In genomic region chr20:54207743-54208491, GRCh38 we compare ENCODE assay signal across 1 cellular context.
A peak's percentile ranks its signal among the peaks of the same experiment; 100 is the strongest.
TF ChIP-seq lines count a peak whose summit lies in the region.

Gene PFDN4 (plus strand): TSS chr20:54208087. CDS start chr20:54208101, 14 bp downstream.

TF ChIP-seq in HepG2, 621 proteins besides CTCF, POLR2A, EP300 and RAD21 (continued from another document):
- TF ChIP-seq, protein P1, sequence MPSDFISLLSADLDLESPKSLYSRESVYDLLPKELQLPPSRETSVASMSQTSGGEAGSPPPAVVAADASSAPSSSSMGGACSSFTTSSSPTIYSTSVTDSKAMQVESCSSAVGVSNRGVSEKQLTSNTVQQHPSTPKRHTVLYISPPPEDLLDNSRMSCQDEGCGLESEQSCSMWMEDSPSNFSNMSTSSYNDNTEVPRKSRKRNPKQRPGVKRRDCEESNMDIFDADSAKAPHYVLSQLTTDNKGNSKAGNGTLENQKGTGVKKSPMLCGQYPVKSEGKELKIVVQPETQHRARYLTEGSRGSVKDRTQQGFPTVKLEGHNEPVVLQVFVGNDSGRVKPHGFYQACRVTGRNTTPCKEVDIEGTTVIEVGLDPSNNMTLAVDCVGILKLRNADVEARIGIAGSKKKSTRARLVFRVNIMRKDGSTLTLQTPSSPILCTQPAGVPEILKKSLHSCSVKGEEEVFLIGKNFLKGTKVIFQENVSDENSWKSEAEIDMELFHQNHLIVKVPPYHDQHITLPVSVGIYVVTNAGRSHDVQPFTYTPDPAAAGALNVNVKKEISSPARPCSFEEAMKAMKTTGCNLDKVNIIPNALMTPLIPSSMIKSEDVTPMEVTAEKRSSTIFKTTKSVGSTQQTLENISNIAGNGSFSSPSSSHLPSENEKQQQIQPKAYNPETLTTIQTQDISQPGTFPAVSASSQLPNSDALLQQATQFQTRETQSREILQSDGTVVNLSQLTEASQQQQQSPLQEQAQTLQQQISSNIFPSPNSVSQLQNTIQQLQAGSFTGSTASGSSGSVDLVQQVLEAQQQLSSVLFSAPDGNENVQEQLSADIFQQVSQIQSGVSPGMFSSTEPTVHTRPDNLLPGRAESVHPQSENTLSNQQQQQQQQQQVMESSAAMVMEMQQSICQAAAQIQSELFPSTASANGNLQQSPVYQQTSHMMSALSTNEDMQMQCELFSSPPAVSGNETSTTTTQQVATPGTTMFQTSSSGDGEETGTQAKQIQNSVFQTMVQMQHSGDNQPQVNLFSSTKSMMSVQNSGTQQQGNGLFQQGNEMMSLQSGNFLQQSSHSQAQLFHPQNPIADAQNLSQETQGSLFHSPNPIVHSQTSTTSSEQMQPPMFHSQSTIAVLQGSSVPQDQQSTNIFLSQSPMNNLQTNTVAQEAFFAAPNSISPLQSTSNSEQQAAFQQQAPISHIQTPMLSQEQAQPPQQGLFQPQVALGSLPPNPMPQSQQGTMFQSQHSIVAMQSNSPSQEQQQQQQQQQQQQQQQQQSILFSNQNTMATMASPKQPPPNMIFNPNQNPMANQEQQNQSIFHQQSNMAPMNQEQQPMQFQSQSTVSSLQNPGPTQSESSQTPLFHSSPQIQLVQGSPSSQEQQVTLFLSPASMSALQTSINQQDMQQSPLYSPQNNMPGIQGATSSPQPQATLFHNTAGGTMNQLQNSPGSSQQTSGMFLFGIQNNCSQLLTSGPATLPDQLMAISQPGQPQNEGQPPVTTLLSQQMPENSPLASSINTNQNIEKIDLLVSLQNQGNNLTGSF (CRISPR knock-in tag; IDR thresholded peaks at IDR 0.05), result peak; percentile 93
- TF ChIP-seq RXRB (CRISPR knock-in tag; IDR thresholded peaks at IDR 0.05; ENCODE audit: borderline replicate concordance), result peak; percentile 90
- TF ChIP-seq THYN1 (CRISPR knock-in tag; IDR thresholded peaks at IDR 0.05; ENCODE audit: borderline replicate concordance, low read depth), result peak; percentile 88
- TF ChIP-seq MEF2D (CRISPR knock-in tag; IDR thresholded peaks at IDR 0.05), result peak; percentile 82
- TF ChIP-seq ZNF17 (CRISPR knock-in tag; IDR thresholded peaks at IDR 0.05), result no peak
